ENCODE assay signal across 21 cellular contexts in the genomic region with DNA sequence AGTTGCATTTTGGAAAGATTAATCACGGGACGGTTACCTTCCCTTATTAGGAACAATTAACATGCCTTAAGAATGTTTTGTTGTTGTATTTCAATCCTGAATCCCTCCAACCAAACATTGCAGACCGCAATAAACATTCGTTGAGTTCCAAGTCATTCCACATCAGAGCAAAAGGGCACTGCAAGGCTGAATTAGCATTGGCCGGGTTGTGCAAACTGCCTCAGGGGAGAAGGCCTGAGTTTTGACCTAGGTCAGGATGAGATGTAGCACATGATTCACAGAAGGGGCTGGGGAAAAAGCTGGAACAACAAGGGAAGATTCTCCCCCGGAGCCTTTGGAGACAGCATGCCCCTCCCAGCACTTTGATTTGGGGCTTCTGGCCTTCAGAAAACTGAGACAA.
DNase-seq lines count a peak whose midpoint lies in the region; ATAC-seq, FAIRE-seq and TF ChIP-seq lines count a peak whose summit lies in the region.
"Had no signal": no experiment of that assay in that cellular context is flagged by ENCODE, and none has a peak within 500 bp of the region (broad histone marks: within the 10 kb centered on the region; RNA-seq: fewer than 3 reads in every experiment).

No MANE protein-coding gene starts in this region.

- H3K36me3 Mint-ChIP-seq in MCF 10A (ENCODE audit: insufficient read depth, unreplicated experiment) (no peaks in the 10 kb centered on the region), astrocyte (ENCODE audit: low read depth, unreplicated experiment) (no peaks in the 10 kb centered on the region)
- H3K36me3 Mint-ChIP-seq: activated naive CD8-positive, alpha-beta T cell; CD8-positive, alpha-beta memory T cell had no signal

- intact Hi-C loops in MCF 10A (cut with micrococcal nuclease) (no loop called here), mammary epithelial cell (cut with micrococcal nuclease) (no loop called here), vagina (cut with DNase I) (no loop called here)

- no TSS peak for BruUV-seq in MCF 10A (replicated peaks; lab: Mats Ljungman, UMichigan)
- no TSS peak for BruUV-seq in mammary epithelial cell (replicated peaks; lab: Mats Ljungman, UMichigan)

- DNase-seq in MCF 10A (ENCODE audit: unreplicated experiment): peak; percentile 62
- DNase-seq in mammary epithelial cell: no peak
- DNase-seq in astrocyte (ENCODE audit: low read depth): peak; percentile 18
- DNase-seq in left kidney (ENCODE audit: low read depth, low spot score): peak; percentile 48
- DNase-seq in vagina (ENCODE audit: extremely low spot score in 2 of 2): peak; percentile 77 to 90
- no peak for DNase-seq in stimulated activated CD4-positive, alpha-beta T cell treated with anti-CD3 and anti-CD28 coated beads, Interleukin-2, amount 100 ng/mL, for 48 hours
- no peak for DNase-seq in D341Med (ENCODE audit: low spot score)
- DNase-seq: CD8-positive, alpha-beta memory T cell; left colon; naive B cell; NCI-H1092; NCI-H2171; NK-92 treated with Interleukin-12 subunit alpha and Interleukin-12 subunit beta, amount 100 ng/mL, for 24 hours; stimulated activated CD4-positive, alpha-beta T cell treated with anti-CD3 and anti-CD28 coated beads, Interleukin-4, amount 100 ng/mL, for 4 hours had no signal

- CTCF ChIA-PET in MCF 10A (lab: Yijun Ruan, JAX) (no interaction called here), mammary epithelial cell (lab: Charles Lee; ENCODE audit: low non-redundant PET) (no interaction called here)

- in situ Hi-C loops in mammary epithelial cell (cut with MboI; ENCODE audit: low sequenced_read_pairs in 2 of 2): loop anchor here (25.0 kb wide), 1 partner anchor 290 kb away; no protein-coding TSS in a partner anchor

- no peak for ATAC-seq in GM21381 (IDR thresholded peaks at IDR 0.05; ENCODE audit: unreplicated experiment)
- ATAC-seq: left colon had no signal

- H3K9ac ChIP-seq in mammary epithelial cell (ENCODE audit: insufficient read depth, low read length) (no peak overlapping the region), astrocyte (ENCODE audit: low read length) (no peak overlapping the region)

- POLR2A ChIA-PET in MCF 10A (lab: Yijun Ruan, JAX): interaction anchor here (0.8 kb wide), 1 partner anchor 45 kb away, joined by 4 read pairs; no protein-coding TSS in a partner anchor

- H3K27ac Mint-ChIP-seq in MCF 10A (ENCODE audit: low read depth, unreplicated experiment): no peak overlapping the region
- no peak overlapping the region for H3K27ac Mint-ChIP-seq in astrocyte (ENCODE audit: unreplicated experiment)
- H3K27ac Mint-ChIP-seq: activated naive CD8-positive, alpha-beta T cell; CD8-positive, alpha-beta memory T cell had no signal

- no peak overlapping the region for H2AFZ ChIP-seq in mammary epithelial cell (ENCODE audit: low read depth, low read length)
- H2AFZ ChIP-seq in astrocyte (ENCODE audit: low read depth, low read length): no peak overlapping the region
- H2AFZ ChIP-seq: hepatocyte had no signal

- H3K27me3 Mint-ChIP-seq in MCF 10A (ENCODE audit: insufficient read depth, unreplicated experiment) (no peaks in the 10 kb centered on the region), astrocyte (ENCODE audit: low read depth, unreplicated experiment) (peaks cover 5% of the 10 kb centered on the region)
- H3K27me3 Mint-ChIP-seq: activated naive CD8-positive, alpha-beta T cell had no signal

- TF ChIP-seq CTCF in MCF 10A (IDR thresholded peaks at IDR 0.05; ENCODE audit: unreplicated experiment): no peak
- TF ChIP-seq CTCF in mammary epithelial cell (conservative IDR thresholded peaks at IDR 0.05 in 1 of 2, IDR thresholded peaks at IDR 0.05 in 1 of 2; ENCODE audit: extremely low read depth in 1 of 2, insufficient read depth in 1 of 2, low read depth in 1 of 2, low read length in 2 of 2): no peak
- no peak for TF ChIP-seq CTCF in astrocyte (IDR thresholded peaks at IDR 0.05; ENCODE audit: insufficient read depth, low read depth, low read length)
- no peak for TF ChIP-seq CTCF in vagina (IDR thresholded peaks at IDR 0.05)

- H3K4me3 Mint-ChIP-seq in MCF 10A (ENCODE audit: unreplicated experiment) (no peak overlapping the region), astrocyte (ENCODE audit: unreplicated experiment) (no peak overlapping the region)
- H3K4me3 Mint-ChIP-seq: activated naive CD8-positive, alpha-beta T cell; CD8-positive, alpha-beta memory T cell; central memory CD8-positive, alpha-beta T cell; naive B cell had no signal

- no peaks in the 10 kb centered on the region for H4K20me1 ChIP-seq in mammary epithelial cell (ENCODE audit: insufficient read depth, low read length)
- H4K20me1 ChIP-seq in astrocyte (ENCODE audit: insufficient read depth, low read length): no peaks in the 10 kb centered on the region

- FAIRE-seq in astrocyte (lab: Jason Lieb, UNC): no peak
- FAIRE-seq: A204.1, urothelium cell line had no signal

- WGBS in mammary epithelial cell (ENCODE audit: low coverage, missing lambda C conversion rate): 79% methylated on average over 4 of the region's 6 CpGs

- dilution Hi-C loops in mammary epithelial cell (cut with HindIII; ENCODE audit: low sequenced_read_pairs): loop anchor here (5.0 to 25.0 kb wide), 2 partner anchors 40 to 140 kb away; a partner anchor contains a TSS

- H3K79me2 ChIP-seq in mammary epithelial cell (ENCODE audit: insufficient read depth, low read length): no peaks in the 10 kb centered on the region
- H3K79me2 ChIP-seq in astrocyte (ENCODE audit: insufficient read depth, low read length): no peaks in the 10 kb centered on the region
- H3K79me2 ChIP-seq: hepatocyte had no signal

- H3K4me2 ChIP-seq in mammary epithelial cell (ENCODE audit: insufficient read depth, low read depth, low read length) (no peak overlapping the region), astrocyte (ENCODE audit: low read length) (peak overlapping the region; percentile 17)
- H3K4me2 ChIP-seq: hepatocyte had no signal

- H3K27me3 ChIP-seq in mammary epithelial cell (ENCODE audit: insufficient read depth, low read length) (no peaks in the 10 kb centered on the region), astrocyte (ENCODE audit: insufficient read depth, low read length) (no peaks in the 10 kb centered on the region), vagina (no peaks in the 10 kb centered on the region)
- H3K27me3 ChIP-seq: hepatocyte had no signal

- H3K9me3 ChIP-seq in mammary epithelial cell (replicated peaks; ENCODE audit: insufficient read depth, low read length): no peaks in the 10 kb centered on the region
- H3K9me3 ChIP-seq in astrocyte (ENCODE audit: insufficient read depth, low read depth, low read length): no peaks in the 10 kb centered on the region
- H3K9me3 ChIP-seq in vagina: no peaks in the 10 kb centered on the region

- H3K9me3 Mint-ChIP-seq in MCF 10A (ENCODE audit: unreplicated experiment): no peaks in the 10 kb centered on the region
- no peaks in the 10 kb centered on the region for H3K9me3 Mint-ChIP-seq in astrocyte (ENCODE audit: unreplicated experiment)
- H3K9me3 Mint-ChIP-seq: CD8-positive, alpha-beta memory T cell; central memory CD8-positive, alpha-beta T cell had no signal

- no peak overlapping the region for H3K27ac ChIP-seq in mammary epithelial cell (ENCODE audit: insufficient read depth, low read depth, low read length)
- H3K27ac ChIP-seq in astrocyte (ENCODE audit: low read depth, low read length): peak overlapping the region; percentile 11
- H3K27ac ChIP-seq in vagina: peak overlapping the region; percentile 77
- H3K27ac ChIP-seq: hepatocyte, SK-N-MC had no signal

- no peak for TF ChIP-seq POLR2A in vagina (IDR thresholded peaks at IDR 0.05)

- H3K4me3 ChIP-seq in mammary epithelial cell (replicated peaks in 1 of 3; ENCODE audit: insufficient read depth in 1 of 3, low read depth in 2 of 3, low read length in 3 of 3) (no peak overlapping the region), astrocyte (ENCODE audit: insufficient read depth, low read depth, low read length) (no peak overlapping the region), vagina (no peak overlapping the region)
- H3K4me3 ChIP-seq: hepatocyte, SK-N-MC had no signal

- no peaks in the 10 kb centered on the region for H3K4me1 ChIP-seq in mammary epithelial cell (ENCODE audit: insufficient read depth, low read length)
- H3K4me1 ChIP-seq in astrocyte (ENCODE audit: insufficient read depth, low read length): peaks cover 5% of the 10 kb centered on the region
- peaks cover 14% of the 10 kb centered on the region for H3K4me1 ChIP-seq in vagina

- no peaks in the 10 kb centered on the region for H3K4me1 Mint-ChIP-seq in MCF 10A (ENCODE audit: insufficient read depth, unreplicated experiment)
- H3K4me1 Mint-ChIP-seq in astrocyte (ENCODE audit: low read depth, unreplicated experiment): peaks cover 25% of the 10 kb centered on the region

- no peaks in the 10 kb centered on the region for H3K36me3 ChIP-seq in mammary epithelial cell (ENCODE audit: insufficient read depth, low read length)
- no peaks in the 10 kb centered on the region for H3K36me3 ChIP-seq in astrocyte (ENCODE audit: insufficient read depth, low read length)
- no peaks in the 10 kb centered on the region for H3K36me3 ChIP-seq in vagina

Comparison
In these comparisons a context has a peak if more than half of its experiments do, and no peak if none do; other contexts are left out.
1. DNase-seq: peak in MCF 10A (single experiment), astrocyte (single experiment), left kidney (single experiment) and vagina (2 of 2); none in mammary epithelial cell (single experiment), stimulated activated CD4-positive, alpha-beta T cell treated with anti-CD3 and anti-CD28 coated beads, Interleukin-2, amount 100 ng/mL, for 48 hours (0 of 2) and D341Med (single experiment).